In the genomic region with DNA sequence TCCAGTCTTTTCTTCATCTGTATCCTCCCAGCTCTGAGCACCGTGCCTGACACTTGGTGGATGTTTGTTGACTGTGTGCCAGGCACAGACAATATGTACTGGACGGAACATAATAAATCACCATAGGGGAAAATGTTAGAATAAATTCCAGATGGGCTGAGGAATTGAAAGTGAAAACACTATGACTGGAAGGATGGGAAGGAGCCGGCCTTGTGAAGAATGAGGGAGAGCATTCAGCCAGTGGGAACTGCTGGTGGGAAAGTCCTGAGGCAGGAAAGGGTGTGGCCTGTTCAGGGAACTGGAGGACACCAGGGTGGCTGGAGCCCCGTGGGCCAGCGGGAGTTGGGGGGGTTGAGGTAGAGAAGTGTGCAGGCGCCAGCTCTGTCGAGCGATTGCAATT, we compare ENCODE assay signal across 22 cellular contexts.
DNase-seq lines count a peak whose midpoint lies in the region; ATAC-seq and TF ChIP-seq lines count a peak whose summit lies in the region.
"Had no signal": no experiment of that assay in that cellular context is flagged by ENCODE, and none has a peak within 500 bp of the region (broad histone marks: within the 10 kb centered on the region; RNA-seq: fewer than 3 reads in every experiment).

No MANE protein-coding gene starts in this region.

- H3K4me1 ChIP-seq in adipocyte (ENCODE audit: control insufficient read depth, insufficient read depth, low read length): peaks cover 26% of the 10 kb centered on the region
- H3K4me1 ChIP-seq: A549, prostate gland, transverse colon had no signal

- no peaks in the 10 kb centered on the region for H3K4me1 Mint-ChIP-seq in activated T-cell treated with anti-CD3 and anti-CD28 coated beads, Interleukin-2, amount 50 U/mL, for 72 hours (ENCODE audit: low read depth)
- H3K4me1 Mint-ChIP-seq in stimulated activated naive CD8-positive, alpha-beta T cell treated with anti-CD3 and anti-CD28 coated beads, Interleukin-15, amount 100 ng/mL, for 72 hours: no peaks in the 10 kb centered on the region
- H3K4me1 Mint-ChIP-seq: CD8-positive, alpha-beta memory T cell had no signal

- TF ChIP-seq CTCF in fibroblast of pulmonary artery (IDR thresholded peaks at IDR 0.05; ENCODE audit: low read length, missing control alignments): no peak

- no peaks in the 10 kb centered on the region for H3K27me3 Mint-ChIP-seq in activated T-cell treated with anti-CD3 and anti-CD28 coated beads, Interleukin-2, amount 50 U/mL, for 72 hours (ENCODE audit: low read depth)
- no peaks in the 10 kb centered on the region for H3K27me3 Mint-ChIP-seq in stimulated activated naive CD8-positive, alpha-beta T cell treated with anti-CD3 and anti-CD28 coated beads, Interleukin-15, amount 100 ng/mL, for 72 hours
- H3K27me3 Mint-ChIP-seq: activated naive CD8-positive, alpha-beta T cell; CD8-positive, alpha-beta memory T cell had no signal

- peaks cover 13 to 42% of the 10 kb centered on the region in 2 donors for H3K36me3 Mint-ChIP-seq in activated T-cell treated with anti-CD3 and anti-CD28 coated beads, Interleukin-2, amount 50 U/mL, for 72 hours (ENCODE audit: insufficient read depth in 2 of 2)

- H3K9me3 Mint-ChIP-seq in activated T-cell treated with anti-CD3 and anti-CD28 coated beads, Interleukin-2, amount 50 U/mL, for 72 hours: no peaks in the 10 kb centered on the region
- no peaks in the 10 kb centered on the region for H3K9me3 Mint-ChIP-seq in stimulated activated naive CD8-positive, alpha-beta T cell treated with anti-CD3 and anti-CD28 coated beads, Interleukin-15, amount 100 ng/mL, for 72 hours

- no peak overlapping the region for H3K9ac ChIP-seq in adipocyte (ENCODE audit: low read length)

- H3K27me3 ChIP-seq in adipocyte (replicated peaks; ENCODE audit: control insufficient read depth, insufficient read depth, low read length): no peaks in the 10 kb centered on the region
- H3K27me3 ChIP-seq: transverse colon had no signal

- no peaks in the 10 kb centered on the region for H3K9me3 ChIP-seq in adipocyte (ENCODE audit: control insufficient read depth, low read length)
- H3K9me3 ChIP-seq: A549, prostate gland, transverse colon had no signal

- DNase-seq in activated T-cell treated with anti-CD3 and anti-CD28 coated beads, Interleukin-2, amount 50 U/mL, for 72 hours: no peak
- DNase-seq in activated T-cell treated with anti-CD3 and anti-CD28 coated beads, Interleukin-2, amount 50 U/mL, for 48 hours: no peak
- DNase-seq in adipocyte (ENCODE audit: low read depth) (peak; percentile 56), fibroblast of pulmonary artery (ENCODE audit: low read depth) (peak; percentile 37), HUDEP-2 (lab: John Stamatoyannopoulos, UW; ENCODE audit: unreplicated experiment in 76 of 76) (no peak)
- DNase-seq in stimulated activated naive CD8-positive, alpha-beta T cell treated with anti-CD3 and anti-CD28 coated beads, Interleukin-15, amount 100 ng/mL, for 72 hours: no peak
- DNase-seq: activated CD4-positive, alpha-beta T cell treated with anti-CD3 and anti-CD28 coated beads, Interleukin-2, amount 50 U/mL, for 1 hour; activated T-cell treated with anti-CD3 and anti-CD28 coated beads, Interleukin-2, amount 50 U/mL, for 1 hour; CD8-positive, alpha-beta memory T cell; mesendoderm; NCI-H1048; NCI-H2081 treated with DMSO at 0.1 percent for 48 hours; NCI-H510A treated with DMSO at 0.1 percent for 48 hours; small intestine; stimulated activated CD8-positive, alpha-beta memory T cell treated with anti-CD3 and anti-CD28 coated beads, Interleukin-4, amount 100 ng/mL, for 48 hours; transverse colon had no signal

- peak overlapping the region; percentile 3 for H3K4me3 ChIP-seq in adipocyte (ENCODE audit: low read length)
- no peak overlapping the region for H3K4me3 ChIP-seq in fibroblast of pulmonary artery (replicated peaks; ENCODE audit: low read depth, low read length)
- H3K4me3 ChIP-seq: A549, prostate gland, transverse colon had no signal

- ATAC-seq in activated T-cell treated with anti-CD3 and anti-CD28 coated beads, Interleukin-2, amount 50 U/mL, for 72 hours (replicated peaks in 1 of 2): no peak
- no peak for ATAC-seq in stimulated activated naive CD8-positive, alpha-beta T cell treated with anti-CD3 and anti-CD28 coated beads, Interleukin-15, amount 100 ng/mL, for 72 hours
- ATAC-seq in GM21529 (IDR thresholded peaks at IDR 0.05; ENCODE audit: unreplicated experiment): no peak
- ATAC-seq in HG03442 (IDR thresholded peaks at IDR 0.05; ENCODE audit: unreplicated experiment): no peak
- ATAC-seq: A549 had no signal

- H3K4me3 Mint-ChIP-seq in activated T-cell treated with anti-CD3 and anti-CD28 coated beads, Interleukin-2, amount 50 U/mL, for 72 hours: no peak overlapping the region
- H3K4me3 Mint-ChIP-seq in stimulated activated naive CD8-positive, alpha-beta T cell treated with anti-CD3 and anti-CD28 coated beads, Interleukin-15, amount 100 ng/mL, for 72 hours: no peak overlapping the region
- H3K4me3 Mint-ChIP-seq: activated naive CD8-positive, alpha-beta T cell; CD8-positive, alpha-beta memory T cell; neural crest cell had no signal

- peaks cover 40% of the 10 kb centered on the region for H3K36me3 ChIP-seq in adipocyte (ENCODE audit: control insufficient read depth, insufficient read depth, low read length, severe bottlenecking)
- H3K36me3 ChIP-seq: prostate gland had no signal

- H3K27ac Mint-ChIP-seq in activated T-cell treated with anti-CD3 and anti-CD28 coated beads, Interleukin-2, amount 50 U/mL, for 72 hours: peak overlapping the region; percentile 19
- peak overlapping the region; percentile 46 to 75 for H3K27ac Mint-ChIP-seq in stimulated activated naive CD8-positive, alpha-beta T cell treated with anti-CD3 and anti-CD28 coated beads, Interleukin-15, amount 100 ng/mL, for 72 hours

Comparison
In these comparisons a context has a peak if more than half of its experiments do, and no peak if none do; other contexts are left out.
1. DNase-seq: peak in adipocyte (single experiment) and fibroblast of pulmonary artery (single experiment); none in activated T-cell treated with anti-CD3 and anti-CD28 coated beads, Interleukin-2, amount 50 U/mL, for 72 hours (0 of 2), activated T-cell treated with anti-CD3 and anti-CD28 coated beads, Interleukin-2, amount 50 U/mL, for 48 hours (0 of 2), stimulated activated naive CD8-positive, alpha-beta T cell treated with anti-CD3 and anti-CD28 coated beads, Interleukin-15, amount 100 ng/mL, for 72 hours (0 of 2) and HUDEP-2 (0 of 76).